Comparison of ENCODE assay signal across 8 cellular contexts in genomic region chr9:133991211-133991921, GRCh38. TPM values are rescaled to one million over a fixed set of nuclear protein-coding genes. Genes with fewer than 3 reads are reported as not detected.
DNase-seq lines count a peak whose midpoint lies in the region; ATAC-seq lines count a peak whose summit lies in the region.

No MANE protein-coding gene starts in this region.

- ATAC-seq in GM19452 (IDR thresholded peaks at IDR 0.05; ENCODE audit: unreplicated experiment) (peak; percentile 6), naive B cell (ENCODE audit: low read depth in 2 of 2) (peak; percentile 4 to 7), GM21786 (IDR thresholded peaks at IDR 0.05; ENCODE audit: unreplicated experiment) (no peak)
- peak; percentile 3 for ATAC-seq in effector memory CD8-positive, alpha-beta T cell (replicated peaks)

- H3K27ac Mint-ChIP-seq in effector memory CD8-positive, alpha-beta T cell: no peak overlapping the region
- H3K27ac Mint-ChIP-seq in naive B cell: peak overlapping the region in 3 of 6 donors; percentile 70 to 89 (median 73)

- H3K9me3 Mint-ChIP-seq in effector memory CD8-positive, alpha-beta T cell: no peaks in the 10 kb centered on the region
- H3K9me3 Mint-ChIP-seq in naive B cell: no peaks in the 10 kb centered on the region

- H3K36me3 Mint-ChIP-seq in effector memory CD8-positive, alpha-beta T cell (ENCODE audit: insufficient read depth): peaks cover 6% of the 10 kb centered on the region
- no peaks in the 10 kb centered on the region for H3K36me3 Mint-ChIP-seq in naive B cell

- peaks cover 0 to 10% of the 10 kb centered on the region in 2 donors for H3K4me1 Mint-ChIP-seq in effector memory CD8-positive, alpha-beta T cell (ENCODE audit: low read depth in 2 of 2)
- peaks cover 40 to 59% (median 59%) of the 10 kb centered on the region in 3 donors for H3K4me1 Mint-ChIP-seq in naive B cell

- peaks cover 0 to 13% of the 10 kb centered on the region in 2 donors for H3K27me3 Mint-ChIP-seq in effector memory CD8-positive, alpha-beta T cell
- H3K27me3 Mint-ChIP-seq in naive B cell: peaks cover 0 to 3% (median 0%) of the 10 kb centered on the region in 3 donors

- peak overlapping the region; percentile 33 to 59 for H3K4me3 Mint-ChIP-seq in effector memory CD8-positive, alpha-beta T cell
- H3K4me3 Mint-ChIP-seq in naive B cell: peak overlapping the region; percentile 85 to 94 (median 91)

- DNase-seq in AG20443 (ENCODE audit: low spot score) (peak; percentile 48), NCI-H774 (lab: John Stamatoyannopoulos, UW) (peak; percentile 9), naive B cell (no peak), dedifferentiated amniotic fluid mesenchymal stem cell (ENCODE audit: extremely low spot score) (no peak)
- no peak for DNase-seq in effector memory CD8-positive, alpha-beta T cell
- DNase-seq in activated CD4-positive, alpha-beta T cell treated with anti-CD3 and anti-CD28 coated beads for 48 hours: no peak

RNA-seq across cellular contexts. Expression of gene VAV2, which starts 0.8 kb away (rescaled TPM):
- 10 to 100 TPM in 5 of 6 donors, 1 to 10 TPM in 1; 5.7 to 33.3 (median 15.2) TPM for polyA plus RNA-seq in naive B cell (ENCODE audit: low read depth in 6 of 6)

RNA-seq across cellular contexts. Expression of gene BRD3OS, which starts 33.9 kb away (rescaled TPM):
- 10 to 100 TPM; 31.3 to 45.1 (median 35.9) TPM for polyA plus RNA-seq in naive B cell (ENCODE audit: low read depth in 6 of 6)

Comparison
In these comparisons a context has a peak if more than half of its experiments do, and no peak if none do; other contexts are left out.
1. DNase-seq: peak in AG20443 (single experiment) and NCI-H774 (single experiment); none in effector memory CD8-positive, alpha-beta T cell (0 of 3), naive B cell (single experiment), dedifferentiated amniotic fluid mesenchymal stem cell (single experiment) and activated CD4-positive, alpha-beta T cell treated with anti-CD3 and anti-CD28 coated beads for 48 hours (single experiment).